In genomic region chr5:172770675-172771438, GRCh38 we compare ENCODE assay signal across 1 cellular context.
A peak's percentile ranks its signal among the peaks of the same experiment; 100 is the strongest.
TF ChIP-seq lines count a peak whose summit lies in the region.

TSS of gene DUSP1 (minus strand) at chr5:172771195. CDS start at chr5:172770952, 243 bp downstream.

TF ChIP-seq in K562, 482 proteins besides CTCF, POLR2A, EP300 and RAD21 (continued from another document and continues in another):
- TF ChIP-seq PRDM10 (IDR thresholded peaks at IDR 0.05; ENCODE audit: partially characterized antibody) (no peak), ZNF408 (CRISPR knock-in tag; IDR thresholded peaks at IDR 0.05; ENCODE audit: low read depth) (no peak), ATF7 (IDR thresholded peaks at IDR 0.05) (peak; percentile 99), ZNF140 (CRISPR knock-in tag; IDR thresholded peaks at IDR 0.05) (no peak), NFYB (IDR thresholded peaks at IDR 0.05; ENCODE audit: extremely low read depth, insufficient read length) (no peak), ZFP30 (CRISPR knock-in tag; IDR thresholded peaks at IDR 0.05; ENCODE audit: borderline replicate concordance) (no peak), HMG20B (CRISPR knock-in tag; IDR thresholded peaks at IDR 0.05) (no peak), ETS2 (tag; IDR thresholded peaks at IDR 0.05; ENCODE audit: borderline replicate concordance, poor library complexity, severe bottlenecking) (no peak), BDP1 (IDR thresholded peaks at IDR 0.05; ENCODE audit: insufficient read depth, insufficient read length) (no peak), RBM25 (IDR thresholded peaks at IDR 0.05; ENCODE audit: low read depth, low read length, severe bottlenecking) (peak; percentile 26), ZNF586 (CRISPR knock-in tag; conservative IDR thresholded peaks at IDR 0.05) (no peak), ZSCAN29 (IDR thresholded peaks at IDR 0.05) (no peak), FOXJ2 (tag; IDR thresholded peaks at IDR 0.05) (no peak), CBX8 (IDR thresholded peaks at IDR 0.05; ENCODE audit: borderline replicate concordance, extremely low read depth, low read depth, low read length, poor library complexity, severe bottlenecking) (no peak), ZBED1 (IDR thresholded peaks at IDR 0.05) (no peak; the same call in 1 of the 2 replicates), TCF3 (CRISPR knock-in tag; IDR thresholded peaks at IDR 0.05) (peak; percentile 16; the same call in 1 of the 2 replicates), ZNF407 (IDR thresholded peaks at IDR 0.05; ENCODE audit: low read depth) (no peak), ZEB2 (IDR thresholded peaks at IDR 0.05) (no peak), PREB (CRISPR knock-in tag; IDR thresholded peaks at IDR 0.05) (peak; percentile 94; the same call in 1 of the 2 replicates), ZNF277 (CRISPR knock-in tag; IDR thresholded peaks at IDR 0.05; ENCODE audit: borderline replicate concordance) (no peak), SMAD4 (CRISPR knock-in tag; conservative IDR thresholded peaks at IDR 0.05) (peak; percentile 93), ZNF785 (CRISPR knock-in tag; IDR thresholded peaks at IDR 0.05) (no peak), EWSR1 (IDR thresholded peaks at IDR 0.05; ENCODE audit: borderline replicate concordance, low read depth, partially characterized antibody) (no peak), NKRF (IDR thresholded peaks at IDR 0.05; ENCODE audit: borderline replicate concordance) (peak; percentile 80), NFE2 (IDR thresholded peaks at IDR 0.05; ENCODE audit: low read depth) (no peak), HDAC3 (IDR thresholded peaks at IDR 0.05; ENCODE audit: borderline replicate concordance, partially characterized antibody) (no peak), TFE3 (CRISPR knock-in tag; IDR thresholded peaks at IDR 0.05) (peak; percentile 99), MCM3 (IDR thresholded peaks at IDR 0.05) (no peak), PCBP1 (IDR thresholded peaks at IDR 0.05; ENCODE audit: low read depth, low read length, poor library complexity, severe bottlenecking) (peak; percentile 82), CHD1 (IDR thresholded peaks at IDR 0.05; ENCODE audit: low read length) (peak; percentile 96), ELF2 (CRISPR knock-in tag; IDR thresholded peaks at IDR 0.05) (no peak), ILK (tag; IDR thresholded peaks at IDR 0.05; ENCODE audit: borderline replicate concordance, low read depth) (no peak), MXD1 (CRISPR knock-in tag; IDR thresholded peaks at IDR 0.05; ENCODE audit: borderline replicate concordance, poor library complexity, severe bottlenecking) (no peak), ZBTB34 (CRISPR knock-in tag; IDR thresholded peaks at IDR 0.05) (no peak), ZBTB49 (CRISPR knock-in tag; IDR thresholded peaks at IDR 0.05; ENCODE audit: borderline replicate concordance) (peak; percentile 94; the same call in 1 of the 2 replicates), NFE2L1 (tag; IDR thresholded peaks at IDR 0.05; ENCODE audit: borderline replicate concordance, low read depth) (no peak), ARID2 (IDR thresholded peaks at IDR 0.05) (no peak), HNRNPLL (IDR thresholded peaks at IDR 0.05; ENCODE audit: low read depth, low read length, poor library complexity, severe bottlenecking) (peak; percentile 48)
